24 cellular contexts compared by ENCODE assay signal in the genomic region with DNA sequence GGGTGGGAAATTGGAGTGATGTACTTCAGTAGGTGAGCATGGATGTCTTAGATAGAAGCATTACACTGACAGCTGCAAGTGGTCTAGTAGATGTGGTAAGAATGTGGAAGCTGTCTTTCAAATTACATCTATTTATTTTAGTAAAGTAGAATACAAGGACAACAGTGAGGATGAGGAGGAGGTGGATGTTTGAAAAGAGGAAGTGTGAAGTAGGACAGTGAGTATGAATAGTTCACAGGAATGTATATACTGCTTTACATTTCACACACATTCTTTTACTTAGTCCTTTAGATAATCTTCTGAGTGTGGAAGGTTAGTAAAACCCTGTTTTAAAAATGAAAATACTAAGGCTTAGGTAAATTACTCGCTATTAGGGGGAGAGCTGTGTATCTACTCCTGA. TPM values are rescaled to one million over a fixed set of nuclear protein-coding genes. Genes with fewer than 3 reads are reported as not detected.
A peak's percentile ranks its signal among the peaks of the same experiment; 100 is the strongest.
DNase-seq lines count a peak whose midpoint lies in the region; ATAC-seq, FAIRE-seq and TF ChIP-seq lines count a peak whose summit lies in the region.
"Had no signal": no experiment of that assay in that cellular context is flagged by ENCODE, and none has a peak within 500 bp of the region (broad histone marks: within the 10 kb centered on the region; RNA-seq: fewer than 3 reads in every experiment).

No MANE protein-coding gene starts in this region.

- H3K9ac ChIP-seq in GM12878 (ENCODE audit: control insufficient read depth, insufficient read depth, low read length): peak overlapping the region; percentile 12; the same call in 1 of the 2 replicates

- no peaks in the 10 kb centered on the region for H4K20me1 ChIP-seq in GM12878 (ENCODE audit: control insufficient read depth, insufficient read depth)

- TF ChIP-seq RAD21 in GM12878 (IDR thresholded peaks at IDR 0.05; ENCODE audit: insufficient read depth, low read depth, low read length): no peak

- H3K4me3 ChIP-seq in GM12878: 0 out of 2 replicates have a peak overlapping the region, but pooled peaks have one; percentile 13
- H3K4me3 ChIP-seq: left lung, SJCRH30, suprapubic skin, uterus had no signal

- in situ Hi-C loops in GM12878 (cut with MboI): loop anchor here (10.0 kb wide), 1 partner anchor 367 kb away; no protein-coding TSS in a partner anchor

- no peak overlapping the region for H2AFZ ChIP-seq in GM12878 (ENCODE audit: control insufficient read depth, low read depth, low read length)

- peaks cover 26% of the 10 kb centered on the region for H3K4me1 ChIP-seq in GM12878 (ENCODE audit: control insufficient read depth, insufficient read depth, low read length)

- BruUV-seq in GM12878 (replicated peaks; lab: Mats Ljungman, UMichigan): no TSS peak

- TF ChIP-seq CTCF in GM12878 (IDR thresholded peaks at IDR 0.05 in 2 of 3, conservative IDR thresholded peaks at IDR 0.05 in 1 of 3; ENCODE audit: control insufficient read depth in 2 of 3, extremely low read depth in 1 of 3, insufficient read depth in 1 of 3, low read depth in 3 of 3, low read length in 3 of 3): no peak

- 89% methylated on average over 1 of the region's 1 CpG for WGBS in GM12878 (ENCODE audit: insufficient coverage, insufficient replicate concordance, low lambda C conversion rate, missing lambda C conversion rate)

- peak overlapping the region; percentile 93 for H3K4me2 ChIP-seq in GM12878 (ENCODE audit: control insufficient read depth, insufficient read depth)

- DNase-seq in AML-193 (lab: John Stamatoyannopoulos, UW): peak; percentile 21 to 23
- peak; percentile 72 for DNase-seq in MV-4-11 (lab: John Stamatoyannopoulos, UW)
- no peak for DNase-seq in GM12878 (ENCODE audit: low read depth, low spot score)
- no peak for DNase-seq in NCI-H2107 treated with DMSO at 0.1 percent for 48 hours (lab: John Stamatoyannopoulos, UW; ENCODE audit: unreplicated experiment)
- DNase-seq: activated T-cell treated with anti-CD3 and anti-CD28 coated beads, Interleukin-2, amount 50 U/mL, for 48 hours; CD4-positive, alpha-beta memory T cell; cerebellar nuclear complex; effector memory CD8-positive, alpha-beta T cell; H9; left lung; NCI-H2029 treated with DMSO at 0.1 percent for 48 hours; retina; SJCRH30; stimulated activated CD4-positive, alpha-beta T cell treated with anti-CD3 and anti-CD28 coated beads, Interleukin-15, amount 100 ng/mL, for 24 hours; uterus had no signal

- no peaks in the 10 kb centered on the region for H3K9me3 ChIP-seq in GM12878 (replicated peaks; ENCODE audit: control insufficient read depth, insufficient read depth, low read length)
- H3K9me3 ChIP-seq: left lung, SJCRH30, suprapubic skin, uterus had no signal

- intact Hi-C loops in GM12878 (cut with micrococcal nuclease; ENCODE audit: unreplicated experiment): no loop called here

- no peak for TF ChIP-seq POLR2A in GM12878 (IDR thresholded peaks at IDR 0.05; ENCODE audit: low read depth, low read length)

- RAD21 ChIA-PET in GM12878 (lab: Charles Lee; ENCODE audit: unreplicated experiment): interaction anchor here (0.9 to 3.9 kb wide), 4 partner anchors 60 to 160 kb away, joined by 3 to 18 read pairs (median 3); a partner anchor contains a TSS

- ATAC-seq in GM18861 (IDR thresholded peaks at IDR 0.05; ENCODE audit: unreplicated experiment): peak; percentile 27
- peak; percentile 69 for ATAC-seq in GM12878
- ATAC-seq in HG02973 (IDR thresholded peaks at IDR 0.05; ENCODE audit: unreplicated experiment): no peak
- ATAC-seq in HG02884 (IDR thresholded peaks at IDR 0.05; ENCODE audit: unreplicated experiment): no peak
- no peak for ATAC-seq in GM21526 (IDR thresholded peaks at IDR 0.05; ENCODE audit: low FRiP score, unreplicated experiment)
- ATAC-seq: effector memory CD8-positive, alpha-beta T cell had no signal

- SMC1A ChIA-PET in GM12878 (lab: Charles Lee; ENCODE audit: uncharacterized antibody, unreplicated experiment): interaction anchor here (0.6 to 6.7 kb wide), 12 partner anchors 8 to 219 kb away, joined by 3 to 44 read pairs (median 4); a partner anchor contains a TSS

- TF ChIP-seq EP300 in GM12878 (IDR thresholded peaks at IDR 0.05; ENCODE audit: borderline replicate concordance in 1 of 2, control insufficient read depth in 1 of 2, low read depth in 2 of 2, low read length in 2 of 2): no peak

- CTCF ChIA-PET in GM12878 (lab: Yijun Ruan, JAX): interaction anchor here (0.7 to 3.5 kb wide), 11 partner anchors 14 to 362 kb away, joined by 3 to 30 read pairs (median 3); no protein-coding TSS in a partner anchor

- H3K27ac ChIP-seq in GM12878 (ENCODE audit: control insufficient read depth, insufficient read depth): peak overlapping the region; percentile 75
- H3K27ac ChIP-seq: SJCRH30, suprapubic skin, uterus had no signal

- POLR2A ChIA-PET in GM12878 (lab: Charles Lee): interaction anchor here (0.5 kb wide), 1 partner anchor 47 kb away, joined by 3 read pairs; no protein-coding TSS in a partner anchor

- H3K27me3 ChIP-seq in GM12878 (replicated peaks in 1 of 2; ENCODE audit: control insufficient read depth in 2 of 2, insufficient read depth in 2 of 2, low read length in 1 of 2): no peaks in the 10 kb centered on the region
- H3K27me3 ChIP-seq: left lung, SJCRH30, suprapubic skin, uterus had no signal

- H3K36me3 ChIP-seq in GM12878 (ENCODE audit: control insufficient read depth in 2 of 2, insufficient read depth in 2 of 2, low read length in 1 of 2): no peaks in the 10 kb centered on the region
- H3K36me3 ChIP-seq: left lung, SJCRH30, suprapubic skin, uterus had no signal

- peaks cover 55% of the 10 kb centered on the region for H3K79me2 ChIP-seq in GM12878 (ENCODE audit: control insufficient read depth, insufficient read depth, low read length)

- FAIRE-seq in GM12878 (lab: Jason Lieb, UNC): no peak
- FAIRE-seq: astrocyte, GM18507 had no signal

TF ChIP-seq in GM12878, 131 proteins besides CTCF, POLR2A, EP300 and RAD21 (continues in another document):
- TF ChIP-seq ZBED1 (IDR thresholded peaks at IDR 0.05; ENCODE audit: borderline replicate concordance): no peak
- no peak for TF ChIP-seq MTA3 (IDR thresholded peaks at IDR 0.05; ENCODE audit: borderline replicate concordance, low read length)
- no peak for TF ChIP-seq BHLHE40 (IDR thresholded peaks at IDR 0.05; ENCODE audit: borderline replicate concordance in 1 of 2, low read depth in 2 of 2, low read length in 1 of 2)
- TF ChIP-seq SUPT20H (IDR thresholded peaks at IDR 0.05; ENCODE audit: borderline replicate concordance, control insufficient read depth, low read depth, low read length): no peak
- no peak for TF ChIP-seq WRNIP1 (IDR thresholded peaks at IDR 0.05; ENCODE audit: borderline replicate concordance, low read depth, low read length)
- no peak for TF ChIP-seq RB1 (IDR thresholded peaks at IDR 0.05; ENCODE audit: borderline replicate concordance)
- TF ChIP-seq EGR1 (IDR thresholded peaks at IDR 0.05; ENCODE audit: borderline replicate concordance in 1 of 2, low read depth in 2 of 2, low read length in 2 of 2): no peak
- no peak for TF ChIP-seq HCFC1 (IDR thresholded peaks at IDR 0.05; ENCODE audit: low read length)
- TF ChIP-seq RCOR1 (conservative IDR thresholded peaks at IDR 0.05; ENCODE audit: low read depth, low read length): no peak
- no peak for TF ChIP-seq CBFB (IDR thresholded peaks at IDR 0.05; ENCODE audit: low read depth)
- no peak for TF ChIP-seq MEF2B (IDR thresholded peaks at IDR 0.05; ENCODE audit: partially characterized antibody, poor library complexity, severe bottlenecking)
- peak in 1 of 2 experiments; percentile 34; a peak in 2 of 4 replicates for TF ChIP-seq IKZF2 (IDR thresholded peaks at IDR 0.05)
- no peak for TF ChIP-seq JUND (IDR thresholded peaks at IDR 0.05; ENCODE audit: low read depth, low read length)

RNA-seq across cellular contexts. Expression of a gene that starts 54.4 kb away (rescaled TPM):
- total RNA-seq in GM12878 (2013; cell fraction: nucleolus; rRNA removed): 20.7 and 21.8 TPM in 2 replicates
- total RNA-seq in GM12878 (2014; rRNA removed) (2.1 and 2.4 TPM in 2 replicates), GM12878 (2014; rRNA removed; fragmentation: Illumina TruSeq; extraction: Trizol) (1.7 and 1.9 TPM in 2 replicates), GM12878 (2021) (4.4 and 4.7 TPM in 2 replicates)
- polyA plus RNA-seq in GM12878 (2011; ENCODE audit: low read depth): 1.1 TPM
- polyA plus RNA-seq in GM12878 (2011; rRNA removed) (1.3 and 2.7 TPM in 2 replicates), GM12878 (2014; fragmentation: Illumina TruSeq; extraction: Trizol) (2.3 and 2.7 TPM in 2 replicates), GM12878 (2014; fragmentation: Nextera tagmentation; extraction: Ambion mirVana) (under 1 TPM; 0.27 to 0.35 TPM), GM12878 (2014; rRNA removed) (1.9 and 2.1 TPM in 2 replicates), GM12878 (2016; fragmentation: Nextera tagmentation; extraction: Ambion mirVana) (under 1 TPM; 0.64 to 0.96 TPM)
- 1.8 and 2.5 TPM in 2 replicates for polyA plus RNA-seq in GM12878 (2011; cell fraction: cytosol; rRNA removed)
- 3.1 and 3.7 TPM in 2 replicates for polyA plus RNA-seq in GM12878 (2011; cell fraction: nucleus; rRNA removed)
- 1.5 and 1.8 TPM in 2 replicates for polyA plus RNA-seq in GM12878 (2012)
- 4.5 and 5.9 TPM in 2 replicates for polyA minus RNA-seq in GM12878 (2011; rRNA and poly(A)+ RNA removed)
- 2.6 and 3.5 TPM in 2 replicates for polyA minus RNA-seq in GM12878 (2011; cell fraction: cytosol; rRNA and poly(A)+ RNA removed)
- polyA minus RNA-seq in GM12878 (2011; cell fraction: nucleus; rRNA and poly(A)+ RNA removed): 3.7 and 4.6 TPM in 2 replicates
- total RNA-seq: CD4-positive, alpha-beta memory T cell; NCI-H460; T-helper 2 cell treated with Interferon-gamma antibody and Interleukin-4, amounts not matched to agents 100 ng/mL and 5 ng/mL, for 36 hours had no signal
- polyA plus RNA-seq: CD4-positive, alpha-beta memory T cell had no signal

Comparison
In these comparisons a context has a peak if more than half of its experiments do, and no peak if none do; other contexts are left out.
1. DNase-seq: peak in AML-193 (2 of 2) and MV-4-11 (single experiment); none in GM12878 (single experiment) and NCI-H2107 treated with DMSO at 0.1 percent for 48 hours (single experiment).
2. ATAC-seq: peak in GM18861 (single experiment) and GM12878 (single experiment); none in HG02973 (single experiment), HG02884 (single experiment) and GM21526 (single experiment).